26 cellular contexts compared by ENCODE assay signal in genomic region chrX:3631196-3631595, GRCh38.
DNase-seq lines count a peak whose midpoint lies in the region; ATAC-seq, FAIRE-seq and TF ChIP-seq lines count a peak whose summit lies in the region.
"Had no signal": no experiment of that assay in that cellular context is flagged by ENCODE, and none has a peak within 500 bp of the region (broad histone marks: within the 10 kb centered on the region; RNA-seq: fewer than 3 reads in every experiment).

No MANE protein-coding gene starts in this region.

- H3K36me3 Mint-ChIP-seq in astrocyte (ENCODE audit: low read depth, unreplicated experiment) (peaks cover 4% of the 10 kb centered on the region), neural progenitor cell (peaks cover 50% of the 10 kb centered on the region)

- no peaks in the 10 kb centered on the region for H3K4me1 ChIP-seq in astrocyte (ENCODE audit: insufficient read depth, low read length)
- no peaks in the 10 kb centered on the region for H3K4me1 ChIP-seq in neural progenitor cell
- H3K4me1 ChIP-seq: A549, Caco-2 had no signal

- H3K27ac ChIP-seq in astrocyte (ENCODE audit: low read depth, low read length) = no peak overlapping the region
- no peak overlapping the region for H3K27ac ChIP-seq in neural progenitor cell
- H3K27ac ChIP-seq: 22Rv1; A549; BLaER1 treated with 17β-estradiol and CSF1 and Interleukin-3, amounts not matched to agents 10 nM and 100 nM; C4-2B had no signal

- H3K27me3 Mint-ChIP-seq in astrocyte (ENCODE audit: low read depth, unreplicated experiment) = no peaks in the 10 kb centered on the region
- no peaks in the 10 kb centered on the region for H3K27me3 Mint-ChIP-seq in neural progenitor cell (ENCODE audit: insufficient read depth, low read depth)
- H3K27me3 Mint-ChIP-seq: B cell; CD4-positive, alpha-beta T cell had no signal

- H3K27ac Mint-ChIP-seq in astrocyte (ENCODE audit: unreplicated experiment) (no peak overlapping the region), neural progenitor cell (peak overlapping the region; percentile 54)
- H3K27ac Mint-ChIP-seq: B cell; CD4-positive, alpha-beta T cell; CD8-positive, alpha-beta T cell had no signal

- H3F3A ChIP-seq in neural progenitor cell (ENCODE audit: low read depth) = no peaks in the 10 kb centered on the region

- no peak overlapping the region for H3K4me3 Mint-ChIP-seq in astrocyte (ENCODE audit: unreplicated experiment)
- no peak overlapping the region for H3K4me3 Mint-ChIP-seq in neural progenitor cell
- H3K4me3 Mint-ChIP-seq: B cell; CD4-positive, alpha-beta T cell; CD8-positive, alpha-beta T cell had no signal

- H4K20me1 ChIP-seq in astrocyte (ENCODE audit: insufficient read depth, low read length) (no peaks in the 10 kb centered on the region), neural progenitor cell (ENCODE audit: low read depth) (no peaks in the 10 kb centered on the region)

- no peak overlapping the region for H3K4me2 ChIP-seq in astrocyte (ENCODE audit: low read length)
- H3K4me2 ChIP-seq in neural progenitor cell = no peak overlapping the region
- H3K4me2 ChIP-seq: A549; BLaER1 treated with 17β-estradiol and CSF1 and Interleukin-3, amounts not matched to agents 10 nM and 100 nM had no signal

- no peaks in the 10 kb centered on the region for H3K36me3 ChIP-seq in astrocyte (ENCODE audit: insufficient read depth, low read length)
- H3K36me3 ChIP-seq in neural progenitor cell = no peaks in the 10 kb centered on the region

- no peak overlapping the region for H3K4me3 ChIP-seq in astrocyte (ENCODE audit: insufficient read depth, low read depth, low read length)
- H3K4me3 ChIP-seq in neural progenitor cell = no peak overlapping the region
- H3K4me3 ChIP-seq: A549; BLaER1 treated with 17β-estradiol and CSF1 and Interleukin-3, amounts not matched to agents 10 nM and 100 nM; GM12878 had no signal

- no peaks in the 10 kb centered on the region for H3K4me1 Mint-ChIP-seq in astrocyte (ENCODE audit: low read depth, unreplicated experiment)
- H3K4me1 Mint-ChIP-seq in neural progenitor cell = no peaks in the 10 kb centered on the region
- H3K4me1 Mint-ChIP-seq: B cell had no signal

- ATAC-seq in HG03039 (IDR thresholded peaks at IDR 0.05; ENCODE audit: unreplicated experiment) (no peak), GM21528 (IDR thresholded peaks at IDR 0.05; ENCODE audit: low FRiP score, unreplicated experiment) (no peak)
- ATAC-seq: A549; CD8-positive, alpha-beta T cell; GM12878 had no signal

- peak; percentile 30 for DNase-seq in activated CD8-positive, alpha-beta memory T cell treated with anti-CD3 and anti-CD28 coated beads for 24 hours
- DNase-seq in activated CD8-positive, alpha-beta memory T cell treated with anti-CD3 and anti-CD28 coated beads, Interleukin-2, amount 50 U/mL, for 48 hours = no peak
- DNase-seq in astrocyte (ENCODE audit: low read depth) (no peak), neural progenitor cell (ENCODE audit: low spot score) (no peak), NCI-H1694 treated with DMSO at 0.1 percent for 48 hours (lab: John Stamatoyannopoulos, UW) (no peak)
- DNase-seq: AML-193; Caco-2; Calu3; CD4-positive, alpha-beta T cell; CD8-positive, alpha-beta T cell; DMS 273 treated with DMSO at 0.1 percent for 48 hours; DMS153; DMS53; DMS79; DND-41; EL; GDM1 had no signal

- no peak for TF ChIP-seq CTCF in astrocyte (IDR thresholded peaks at IDR 0.05; ENCODE audit: insufficient read depth, low read depth, low read length)
- no peak for TF ChIP-seq CTCF in neural progenitor cell (IDR thresholded peaks at IDR 0.05)

- peak; percentile 23 for FAIRE-seq in astrocyte (lab: Jason Lieb, UNC)
- FAIRE-seq: GM12878, GM18507 had no signal

- H3K27me3 ChIP-seq in astrocyte (ENCODE audit: insufficient read depth, low read length) (no peaks in the 10 kb centered on the region), neural progenitor cell (no peaks in the 10 kb centered on the region)
- H3K27me3 ChIP-seq: BLaER1 treated with 17β-estradiol and CSF1 and Interleukin-3, amounts not matched to agents 10 nM and 100 nM had no signal

- H2AFZ ChIP-seq in astrocyte (ENCODE audit: low read depth, low read length) = no peak overlapping the region
- no peak overlapping the region for H2AFZ ChIP-seq in neural progenitor cell (replicated peaks)

- H3K79me2 ChIP-seq in astrocyte (ENCODE audit: insufficient read depth, low read length) (no peaks in the 10 kb centered on the region), neural progenitor cell (ENCODE audit: low read depth) (no peaks in the 10 kb centered on the region)

- no peaks in the 10 kb centered on the region for H3K9me3 Mint-ChIP-seq in astrocyte (ENCODE audit: unreplicated experiment)
- peaks cover 2% of the 10 kb centered on the region for H3K9me3 Mint-ChIP-seq in neural progenitor cell
- H3K9me3 Mint-ChIP-seq: CD4-positive, alpha-beta T cell; CD8-positive, alpha-beta T cell had no signal

- H3K9me3 ChIP-seq in astrocyte (ENCODE audit: insufficient read depth, low read depth, low read length) (no peaks in the 10 kb centered on the region), neural progenitor cell (ENCODE audit: low read depth) (no peaks in the 10 kb centered on the region)
- H3K9me3 ChIP-seq: A549, Caco-2 had no signal

- H3K9ac ChIP-seq in astrocyte (ENCODE audit: low read length) (no peak overlapping the region), neural progenitor cell (no peak overlapping the region)
- H3K9ac ChIP-seq: BLaER1 treated with 17β-estradiol and CSF1 and Interleukin-3, amounts not matched to agents 10 nM and 100 nM had no signal
